Comparison of ENCODE assay signal across 20 cellular contexts in the genomic region with DNA sequence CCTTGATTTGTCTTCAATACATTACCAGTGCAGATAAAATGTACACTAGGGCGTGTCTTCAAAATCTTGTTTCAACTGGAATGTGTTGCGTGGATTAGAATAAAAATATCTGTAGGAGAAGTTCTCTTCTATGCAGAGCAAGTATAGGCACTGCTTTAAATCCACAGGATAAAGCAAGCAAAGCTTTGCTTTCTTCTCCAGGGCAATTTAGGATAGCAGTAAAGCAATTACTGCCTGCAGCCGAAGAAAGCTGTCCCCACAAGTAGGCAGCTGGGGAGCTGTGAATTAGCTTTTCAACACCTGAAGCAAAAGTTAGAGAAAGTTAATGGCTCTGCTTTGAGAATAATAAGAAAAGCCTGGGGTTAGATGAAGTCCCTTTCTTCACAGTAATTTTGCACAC.
A peak's percentile ranks its signal among the peaks of the same experiment; 100 is the strongest.
DNase-seq lines count a peak whose midpoint lies in the region; ATAC-seq and TF ChIP-seq lines count a peak whose summit lies in the region.
"Had no signal": no experiment of that assay in that cellular context is flagged by ENCODE, and none has a peak within 500 bp of the region (broad histone marks: within the 10 kb centered on the region; RNA-seq: fewer than 3 reads in every experiment).

No MANE protein-coding gene starts in this region.

- H3K36me3 Mint-ChIP-seq in chondrocyte (ENCODE audit: low read depth), result no peaks in the 10 kb centered on the region
- H3K36me3 Mint-ChIP-seq in T-helper 17 cell (ENCODE audit: low read depth), result no peaks in the 10 kb centered on the region
- H3K36me3 Mint-ChIP-seq: CD14-positive monocyte had no signal

- DNase-seq in NCI-H146 treated with DMSO at 0.1 percent for 48 hours (lab: John Stamatoyannopoulos, UW; ENCODE audit: unreplicated experiment) (peak; percentile 64), chondrocyte (ENCODE audit: low spot score) (no peak), mesendoderm (peak; percentile 77), NCI-H526 treated with DMSO at 0.1 percent for 48 hours (lab: John Stamatoyannopoulos, UW) (no peak), colonic mucosa (no peak), T-helper 17 cell (no peak)
- DNase-seq: ACHN, AML-193, DMS 273 treated with DMSO at 0.1 percent for 48 hours, GF-D8, MG63, NCI-H1092 treated with DMSO at 0.1 percent for 48 hours, NCI-H187 treated with DMSO at 0.1 percent for 48 hours, NCI-H2171 treated with DMSO at 0.1 percent for 48 hours, NCI-H510A treated with DMSO at 0.1 percent for 48 hours, PC-9, SW 1271 had no signal

- intact Hi-C loops in colonic mucosa (cut with DNase I), result no loop called here

- H3K79me2 ChIP-seq in mesendoderm (ENCODE audit: control insufficient read depth, insufficient read depth, low read length), result no peaks in the 10 kb centered on the region

- H3K27ac ChIP-seq in HUES48 (ENCODE audit: low read depth, low read length), result peak overlapping the region; percentile 73
- peak overlapping the region; percentile 99 for H3K27ac ChIP-seq in mesendoderm (ENCODE audit: low read depth, low read length)
- H3K27ac ChIP-seq in colonic mucosa, result no peak overlapping the region
- H3K27ac ChIP-seq: PC-9, SJSA1 had no signal

- WGBS in mesendoderm (ENCODE audit: extremely low coverage, insufficient coverage, low lambda C conversion rate), result no CpG with 5 or more reads among the region's 3 CpGs

- H3K4me1 Mint-ChIP-seq in chondrocyte (ENCODE audit: low read depth) (peaks cover 41% of the 10 kb centered on the region), T-helper 17 cell (peaks cover 4% of the 10 kb centered on the region)

- peaks cover 5% of the 10 kb centered on the region; the same call in 1 of the 2 replicates for H3K4me1 ChIP-seq in HUES48 (ENCODE audit: control insufficient read depth, insufficient read depth, low read length)
- peaks cover 19% of the 10 kb centered on the region for H3K4me1 ChIP-seq in mesendoderm (ENCODE audit: control insufficient read depth, low read depth, low read length)
- H3K4me1 ChIP-seq in colonic mucosa, result no peaks in the 10 kb centered on the region
- H3K4me1 ChIP-seq: SJSA1 had no signal

- no peak overlapping the region for H3K23ac ChIP-seq in mesendoderm (ENCODE audit: low read length)

- H3K9me3 Mint-ChIP-seq in chondrocyte (ENCODE audit: low read depth), result no peaks in the 10 kb centered on the region
- H3K9me3 Mint-ChIP-seq: CD14-positive monocyte had no signal

- H3K4me2 ChIP-seq in mesendoderm (ENCODE audit: low read length), result no peak overlapping the region
- H3K4me2 ChIP-seq: PC-9 had no signal

- H3K4me3 ChIP-seq in HUES48 (ENCODE audit: low read depth, low read length), result no peak overlapping the region
- H3K4me3 ChIP-seq in mesendoderm (ENCODE audit: low read length), result no peak overlapping the region
- no peak overlapping the region for H3K4me3 ChIP-seq in colonic mucosa
- H3K4me3 ChIP-seq: MG63, PC-9, SJSA1 had no signal

- peak overlapping the region; percentile 94 for H3K4ac ChIP-seq in mesendoderm (ENCODE audit: low read depth, low read length)

- no peaks in the 10 kb centered on the region for H3K27me3 ChIP-seq in HUES48 (ENCODE audit: control insufficient read depth, insufficient read depth, low read length)
- no peaks in the 10 kb centered on the region for H3K27me3 ChIP-seq in mesendoderm (ENCODE audit: insufficient read depth, low read length, poor library complexity)
- H3K27me3 ChIP-seq in colonic mucosa, result no peaks in the 10 kb centered on the region
- H3K27me3 ChIP-seq: MG63, SJSA1 had no signal

- no peak for ATAC-seq in T-helper 17 cell

- peak overlapping the region; percentile 94 for H4K8ac ChIP-seq in mesendoderm (ENCODE audit: low read depth, low read length)

- H4K5ac ChIP-seq in mesendoderm (ENCODE audit: low read length), result no peak overlapping the region

- peak overlapping the region; percentile 81 for H3K27ac Mint-ChIP-seq in chondrocyte (ENCODE audit: unreplicated experiment)
- no peak overlapping the region for H3K27ac Mint-ChIP-seq in T-helper 17 cell

- peak overlapping the region; percentile 97 for H2BK120ac ChIP-seq in mesendoderm (ENCODE audit: low read depth, low read length)

- H3K79me1 ChIP-seq in mesendoderm (ENCODE audit: low read length), result no peaks in the 10 kb centered on the region

- peak overlapping the region; percentile 3 for H2BK5ac ChIP-seq in mesendoderm (ENCODE audit: low read length)

- H3K9me3 ChIP-seq in HUES48 (ENCODE audit: control insufficient read depth, insufficient read depth, low read length), result no peaks in the 10 kb centered on the region
- no peaks in the 10 kb centered on the region for H3K9me3 ChIP-seq in colonic mucosa
- no peaks in the 10 kb centered on the region for H3K9me3 ChIP-seq in T-helper 17 cell (ENCODE audit: control insufficient read depth, low read length, poor library complexity, severe bottlenecking)
- H3K9me3 ChIP-seq: MG63, SJSA1 had no signal

- peak overlapping the region; percentile 90 for H3K18ac ChIP-seq in mesendoderm (ENCODE audit: low read length)

- no peak overlapping the region for H2BK15ac ChIP-seq in mesendoderm (replicated peaks; ENCODE audit: low read depth)

- H3K4me3 Mint-ChIP-seq in chondrocyte (ENCODE audit: unreplicated experiment) (no peak overlapping the region), T-helper 17 cell (no peak overlapping the region)
- H3K4me3 Mint-ChIP-seq: CD14-positive monocyte had no signal

- TF ChIP-seq CTCF in chondrocyte (IDR thresholded peaks at IDR 0.05) (no peak), colonic mucosa (IDR thresholded peaks at IDR 0.05) (no peak)

- H3K9ac ChIP-seq in HUES48 (ENCODE audit: low read depth, low read length) (no peak overlapping the region), mesendoderm (ENCODE audit: low read length) (peak overlapping the region; percentile 3), colonic mucosa (ENCODE audit: low read depth in 2 of 2, low read length in 2 of 2) (no peak overlapping the region)

- H3K56ac ChIP-seq in mesendoderm (ENCODE audit: low read length), result peak overlapping the region; percentile 42

- H3K36me3 ChIP-seq in HUES48 (ENCODE audit: control insufficient read depth, insufficient read depth, low read length) (no peaks in the 10 kb centered on the region), mesendoderm (ENCODE audit: control insufficient read depth, insufficient read depth, low read length) (no peaks in the 10 kb centered on the region), colonic mucosa (no peaks in the 10 kb centered on the region)
- H3K36me3 ChIP-seq: MG63, SJSA1 had no signal

- H3K27me3 Mint-ChIP-seq in chondrocyte (ENCODE audit: low read depth), result no peaks in the 10 kb centered on the region
- H3K27me3 Mint-ChIP-seq in T-helper 17 cell, result peaks cover 6% of the 10 kb centered on the region

- H2AK5ac ChIP-seq in mesendoderm (ENCODE audit: low read length), result no peak overlapping the region

Comparison
In these comparisons a context has a peak if more than half of its experiments do, and no peak if none do; other contexts are left out.
1. DNase-seq: peak in NCI-H146 treated with DMSO at 0.1 percent for 48 hours (single experiment) and mesendoderm (single experiment); none in chondrocyte (single experiment), NCI-H526 treated with DMSO at 0.1 percent for 48 hours (single experiment), colonic mucosa (single experiment) and T-helper 17 cell (0 of 3).